Comparison of ENCODE assay signal across 8 cellular contexts in genomic region chrX:153333821-153334653, GRCh38. TPM values are rescaled to one million over a fixed set of nuclear protein-coding genes. Genes with fewer than 3 reads are reported as not detected.
DNase-seq lines count a peak whose midpoint lies in the region; TF ChIP-seq lines count a peak whose summit lies in the region.

Gene ZNF275 (plus strand): TSS chrX:153334153. CDS start chrX:153336680, 2,527 bp downstream.

- no peak within 1 kb of the TSS for H3K27ac ChIP-seq in neutrophil

- TF ChIP-seq CTCF in LNCaP clone FGC (IDR thresholded peaks at IDR 0.05; ENCODE audit: control insufficient read depth, extremely low read depth, insufficient read depth) (no peak), neutrophil (IDR thresholded peaks at IDR 0.05) (no peak)

- H3K27me3 ChIP-seq in neutrophil: no peaks in the 10 kb centered on the region

- no peaks in the 10 kb centered on the region for H3K36me3 ChIP-seq in neutrophil

- DNase-seq in ELR (ENCODE audit: low read depth): peak; percentile 81
- peak; percentile 48 for DNase-seq in GOT3 (lab: John Stamatoyannopoulos, UW)
- peak; percentile 17 for DNase-seq in LNCaP clone FGC (ENCODE audit: low read depth)
- peak; percentile 57 for DNase-seq in SK-MEL-5 (ENCODE audit: low read depth, low spot score)
- peak; percentile 67 for DNase-seq in activated gamma-delta T cell treated with anti-CD3 and anti-CD28 coated beads, Interleukin-2, amount 50 U/mL, for 16 hours (ENCODE audit: low read depth)
- DNase-seq in foreskin melanocyte: peak; percentile 24
- DNase-seq in stromal cell of bone marrow (ENCODE audit: low read depth): peak; percentile 61

- peak within 1 kb of the TSS; percentile 69 for H3K4me3 ChIP-seq in LNCaP clone FGC (ENCODE audit: low read depth, low read length)
- peak within 1 kb of the TSS; percentile 45 to 47 for H3K4me3 ChIP-seq in neutrophil (ENCODE audit: low read depth in 1 of 2, low read length in 1 of 2)

- in situ Hi-C loops in SK-MEL-5 (cut with HindIII; ENCODE audit: low pct_unique_long_range_greater_than_20kb, low sequenced_read_pairs): no loop called here

- H3K4me1 ChIP-seq in neutrophil (ENCODE audit: control insufficient read depth in 1 of 2, insufficient read depth in 1 of 2, low read depth in 1 of 2, low read length in 1 of 2): peaks cover 5 to 12% of the 10 kb centered on the region in 2 experiments

- H3K9me3 ChIP-seq in neutrophil: no peaks in the 10 kb centered on the region

RNA-seq across cellular contexts. Expression of gene ZNF275, which starts in this region (rescaled TPM):
- 8.5 and 9.1 TPM in 2 replicates for total RNA-seq in SK-MEL-5 (2014; rRNA removed; shearing (Covaris generic))
- 9.5 and 13.3 TPM in 2 replicates for polyA plus RNA-seq in SK-MEL-5 (2015; cell fraction: cytosol; rRNA removed)
- 10.9 and 13.7 TPM in 2 replicates for polyA plus RNA-seq in SK-MEL-5 (2015; cell fraction: nucleus; rRNA removed)

Comparison
In these comparisons a context has a peak if more than half of its experiments do, and no peak if none do; other contexts are left out.
1. DNase-seq: peak in every context shown above with its lines; median percentile 81 in ELR; 67 in activated gamma-delta T cell treated with anti-CD3 and anti-CD28 coated beads, Interleukin-2, amount 50 U/mL, for 16 hours; 61 in stromal cell of bone marrow; 57 in SK-MEL-5; 48 in GOT3; 24 in foreskin melanocyte; 17 in LNCaP clone FGC.